In the genomic region with DNA sequence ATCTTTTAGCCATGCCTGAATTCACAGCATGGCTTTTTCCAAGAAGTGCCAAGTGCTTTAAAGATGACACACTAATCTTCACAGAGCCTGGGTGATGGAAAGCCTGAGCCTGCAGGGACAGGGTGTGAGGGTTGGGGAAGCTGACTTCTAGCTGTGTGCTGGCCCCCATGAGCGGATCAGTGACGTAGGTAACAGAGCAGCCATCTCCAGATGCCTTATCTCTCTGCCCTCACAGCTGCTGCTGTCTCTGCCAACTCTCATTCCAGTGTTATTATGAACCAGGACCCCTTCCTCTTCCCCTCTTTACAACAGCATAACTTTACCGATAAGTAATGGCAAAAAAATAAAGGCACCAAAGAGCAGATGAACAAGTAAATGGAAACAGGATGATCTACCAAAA, we compare ENCODE assay signal across 14 cellular contexts. TPM values are rescaled to one million over a fixed set of nuclear protein-coding genes. Genes with fewer than 3 reads are reported as not detected.
DNase-seq lines count a peak whose midpoint lies in the region; ATAC-seq and TF ChIP-seq lines count a peak whose summit lies in the region.
"Had no signal": no experiment of that assay in that cellular context is flagged by ENCODE, and none has a peak within 500 bp of the region (broad histone marks: within the 10 kb centered on the region; RNA-seq: fewer than 3 reads in every experiment).

No MANE protein-coding gene starts in this region.

- H3K27ac ChIP-seq in right atrium auricular region (peak overlapping the region in 1 of 2 donors; percentile 61), WERI-Rb-1 (no peak overlapping the region), neural cell (ENCODE audit: low read length) (no peak overlapping the region), breast epithelium (no peak overlapping the region), upper lobe of right lung (no peak overlapping the region)
- H3K27ac ChIP-seq: BLaER1 treated with 17β-estradiol and CSF1 and Interleukin-3, amounts not matched to agents 10 nM and 100 nM had no signal

- TF ChIP-seq CTCF in right atrium auricular region (IDR thresholded peaks at IDR 0.05) (no peak), WERI-Rb-1 (IDR thresholded peaks at IDR 0.05; ENCODE audit: low read depth, low read length) (no peak), neural cell (IDR thresholded peaks at IDR 0.05; ENCODE audit: poor library complexity, severe bottlenecking) (no peak), breast epithelium (IDR thresholded peaks at IDR 0.05) (no peak), upper lobe of right lung (IDR thresholded peaks at IDR 0.05) (no peak)

- no peaks in the 10 kb centered on the region for H3K4me1 Mint-ChIP-seq in activated T-cell treated with anti-CD3 and anti-CD28 coated beads, Interleukin-2, amount 50 U/mL, for 72 hours (ENCODE audit: low read depth)
- H3K4me1 Mint-ChIP-seq: CD4-positive, CD25-positive, alpha-beta regulatory T cell had no signal

- H3K27me3 Mint-ChIP-seq in activated T-cell treated with anti-CD3 and anti-CD28 coated beads, Interleukin-2, amount 50 U/mL, for 72 hours (ENCODE audit: low read depth): peaks cover 4% of the 10 kb centered on the region

- peaks cover 0 to 12% of the 10 kb centered on the region in 2 donors for H3K4me1 ChIP-seq in right atrium auricular region
- H3K4me1 ChIP-seq in breast epithelium: no peaks in the 10 kb centered on the region
- no peaks in the 10 kb centered on the region for H3K4me1 ChIP-seq in upper lobe of right lung

- H3K79me2 ChIP-seq in neural cell (replicated peaks; ENCODE audit: insufficient read depth, low read length): no peaks in the 10 kb centered on the region

- TF ChIP-seq POLR2A in breast epithelium (IDR thresholded peaks at IDR 0.05): no peak

- H3K36me3 ChIP-seq in right atrium auricular region (no peaks in the 10 kb centered on the region), WERI-Rb-1 (no peaks in the 10 kb centered on the region), neural cell (ENCODE audit: insufficient read depth, low read length) (no peaks in the 10 kb centered on the region), breast epithelium (no peaks in the 10 kb centered on the region), upper lobe of right lung (no peaks in the 10 kb centered on the region)
- H3K36me3 ChIP-seq: BLaER1 treated with 17β-estradiol and CSF1 and Interleukin-3, amounts not matched to agents 10 nM and 100 nM had no signal

- no peaks in the 10 kb centered on the region for H4K20me1 ChIP-seq in neural cell (ENCODE audit: insufficient read depth)
- H4K20me1 ChIP-seq: BLaER1 treated with 17β-estradiol and CSF1 and Interleukin-3, amounts not matched to agents 10 nM and 100 nM had no signal

- no peaks in the 10 kb centered on the region for H3K9me3 Mint-ChIP-seq in activated T-cell treated with anti-CD3 and anti-CD28 coated beads, Interleukin-2, amount 50 U/mL, for 72 hours

- H3K4me3 ChIP-seq in right atrium auricular region (no peak overlapping the region), WERI-Rb-1 (ENCODE audit: low read depth, low read length) (no peak overlapping the region), neural cell (ENCODE audit: low read length) (peak overlapping the region; percentile 4), breast epithelium (no peak overlapping the region), upper lobe of right lung (no peak overlapping the region)
- H3K4me3 ChIP-seq: BLaER1 treated with 17β-estradiol and CSF1 and Interleukin-3, amounts not matched to agents 10 nM and 100 nM had no signal

- no peaks in the 10 kb centered on the region for H3K36me3 Mint-ChIP-seq in activated T-cell treated with anti-CD3 and anti-CD28 coated beads, Interleukin-2, amount 50 U/mL, for 72 hours (ENCODE audit: insufficient read depth in 2 of 2)
- H3K36me3 Mint-ChIP-seq: CD4-positive, CD25-positive, alpha-beta regulatory T cell had no signal

- ATAC-seq in left ventricle myocardium superior (peak; percentile 57), upper lobe of right lung (no peak)
- no peak for ATAC-seq in activated T-cell treated with anti-CD3 and anti-CD28 coated beads, Interleukin-2, amount 50 U/mL, for 72 hours (replicated peaks in 1 of 2)
- ATAC-seq: HCT116 had no signal

- no peaks in the 10 kb centered on the region for H3K9me2 ChIP-seq in neural cell (ENCODE audit: insufficient read depth, low read length)

- H3K27ac Mint-ChIP-seq in activated T-cell treated with anti-CD3 and anti-CD28 coated beads, Interleukin-2, amount 50 U/mL, for 72 hours: no peak overlapping the region
- H3K27ac Mint-ChIP-seq: CD4-positive, CD25-positive, alpha-beta regulatory T cell had no signal

- intact Hi-C loops in left ventricle myocardium superior (cut with micrococcal nuclease) (no loop called here), breast epithelium (cut with DNase I; ENCODE audit: low total_unique reads) (no loop called here), upper lobe of right lung (cut with DNase I) (no loop called here)

- H3K9me3 ChIP-seq in right atrium auricular region (peaks cover 0 to 4% of the 10 kb centered on the region in 2 donors), WERI-Rb-1 (ENCODE audit: severe bottlenecking) (peaks cover 4% of the 10 kb centered on the region), neural cell (ENCODE audit: low read length) (no peaks in the 10 kb centered on the region), breast epithelium (no peaks in the 10 kb centered on the region), upper lobe of right lung (no peaks in the 10 kb centered on the region)

- no peaks in the 10 kb centered on the region for H3F3A ChIP-seq in neural cell (ENCODE audit: insufficient read depth, low read length, poor library complexity, severe bottlenecking)

- H3K4me2 ChIP-seq in neural cell (ENCODE audit: low read length): no peak overlapping the region
- H3K4me2 ChIP-seq: BLaER1 treated with 17β-estradiol and CSF1 and Interleukin-3, amounts not matched to agents 10 nM and 100 nM had no signal

- no peak for DNase-seq in left ventricle myocardium superior
- DNase-seq in right atrium auricular region (ENCODE audit: low spot score): no peak
- DNase-seq in NCI-H82 treated with DMSO at 0.1 percent for 48 hours (lab: John Stamatoyannopoulos, UW; ENCODE audit: unreplicated experiment): peak; percentile 25
- peak; percentile 69 for DNase-seq in WERI-Rb-1
- no peak for DNase-seq in breast epithelium (ENCODE audit: low spot score in 2 of 2)
- no peak for DNase-seq in activated T-cell treated with anti-CD3 and anti-CD28 coated beads, Interleukin-2, amount 50 U/mL, for 72 hours
- no peak for DNase-seq in upper lobe of right lung
- DNase-seq: 8988T; AML-193; CD4-positive, CD25-positive, alpha-beta regulatory T cell; DMS53 had no signal

- H3K27me3 ChIP-seq in right atrium auricular region: no peaks in the 10 kb centered on the region
- no peaks in the 10 kb centered on the region for H3K27me3 ChIP-seq in WERI-Rb-1 (ENCODE audit: insufficient read depth, low read depth, severe bottlenecking)
- no peaks in the 10 kb centered on the region for H3K27me3 ChIP-seq in neural cell (ENCODE audit: insufficient read depth, low read depth, low read length)
- H3K27me3 ChIP-seq in breast epithelium: no peaks in the 10 kb centered on the region
- no peaks in the 10 kb centered on the region for H3K27me3 ChIP-seq in upper lobe of right lung
- H3K27me3 ChIP-seq: BLaER1 treated with 17β-estradiol and CSF1 and Interleukin-3, amounts not matched to agents 10 nM and 100 nM had no signal

- no peak overlapping the region for H3K9ac ChIP-seq in neural cell (ENCODE audit: low read length)
- H3K9ac ChIP-seq: BLaER1 treated with 17β-estradiol and CSF1 and Interleukin-3, amounts not matched to agents 10 nM and 100 nM had no signal

- no peak for TF ChIP-seq RAD21 in neural cell (conservative IDR thresholded peaks at IDR 0.05)

- no peak for TF ChIP-seq EP300 in neural cell (conservative IDR thresholded peaks at IDR 0.05; ENCODE audit: poor library complexity, severe bottlenecking)

- no peak overlapping the region for H2AFZ ChIP-seq in neural cell (ENCODE audit: low read depth, low read length)

- no peak overlapping the region for H3K4me3 Mint-ChIP-seq in activated T-cell treated with anti-CD3 and anti-CD28 coated beads, Interleukin-2, amount 50 U/mL, for 72 hours
- H3K4me3 Mint-ChIP-seq: CD4-positive, CD25-positive, alpha-beta regulatory T cell had no signal

TF ChIP-seq in neural cell, 6 proteins besides CTCF, POLR2A, EP300 and RAD21 (continues in another document):
- no peak for TF ChIP-seq SMC3 (conservative IDR thresholded peaks at IDR 0.05; ENCODE audit: poor library complexity)
- no peak for TF ChIP-seq POLR2AphosphoS5 (IDR thresholded peaks at IDR 0.05)
- no peak for TF ChIP-seq TAF1 (IDR thresholded peaks at IDR 0.05; ENCODE audit: low read depth)
- no peak for TF ChIP-seq MXI1 (conservative IDR thresholded peaks at IDR 0.05; ENCODE audit: poor library complexity, severe bottlenecking)
- no peak for TF ChIP-seq REST (IDR thresholded peaks at IDR 0.05; ENCODE audit: borderline replicate concordance)

RNA-seq across cellular contexts. Expression of gene FAM78B, which starts 30.5 kb away (rescaled TPM):
- total RNA-seq in left ventricle myocardium superior: 3.8 TPM
- 1 to 10 TPM; 1.8 to 2.9 TPM for total RNA-seq in right atrium auricular region
- polyA plus RNA-seq in neural cell: 2.4 and 3.9 TPM in 2 replicates
- 8.0 and 9.0 TPM in 2 replicates for polyA minus RNA-seq in neural cell
- 1 to 10 TPM in 2 of 3 donors, under 1 TPM in 1; 0.98 to 3.2 (median 1.2) TPM for total RNA-seq in breast epithelium
- total RNA-seq in activated T-cell treated with anti-CD3 and anti-CD28 coated beads, Interleukin-2, amount 50 U/mL, for 72 hours: under 1 TPM; 0.79 to 0.90 TPM
- 1.2 TPM for total RNA-seq in upper lobe of right lung

Comparison
In these comparisons a context has a peak if more than half of its experiments do, and no peak if none do; other contexts are left out.
1. DNase-seq: peak in NCI-H82 treated with DMSO at 0.1 percent for 48 hours (single experiment) and WERI-Rb-1 (single experiment); none in left ventricle myocardium superior (single experiment), right atrium auricular region (single experiment), breast epithelium (0 of 2), activated T-cell treated with anti-CD3 and anti-CD28 coated beads, Interleukin-2, amount 50 U/mL, for 72 hours (0 of 2) and upper lobe of right lung (single experiment).